Comparison of ENCODE assay signal across 12 cellular contexts in genomic region chr10:1142596-1142995, GRCh38.
DNase-seq lines count a peak whose midpoint lies in the region; ATAC-seq and TF ChIP-seq lines count a peak whose summit lies in the region.
"Had no signal": no experiment of that assay in that cellular context is flagged by ENCODE, and none has a peak within 500 bp of the region (broad histone marks: within the 10 kb centered on the region; RNA-seq: fewer than 3 reads in every experiment).

No MANE protein-coding gene starts in this region.

- H3K36me3 Mint-ChIP-seq in activated CD4-positive, alpha-beta T cell treated with anti-CD3 and anti-CD28 coated beads, Interleukin-2, amount 10 ng/mL, durations not matched to agents 24 days and 14 days (ENCODE audit: low read depth): peaks cover 4% of the 10 kb centered on the region

- WGBS in spleen, 5 donors: 45 to 55% (median 53%) methylated on average over 3 of the region's 3 CpGs

- H3K4me1 ChIP-seq in Loucy (ENCODE audit: insufficient read depth, low read length, poor library complexity, severe bottlenecking) (no peaks in the 10 kb centered on the region), spleen (no peaks in the 10 kb centered on the region)

- TF ChIP-seq CTCF in Loucy (conservative IDR thresholded peaks at IDR 0.05; ENCODE audit: low read length): peak; percentile 77
- TF ChIP-seq CTCF in cardiac fibroblast (IDR thresholded peaks at IDR 0.05; ENCODE audit: low read depth, low read length): peak; percentile 26
- peak; percentile 51 for TF ChIP-seq CTCF in retinal pigment epithelial cell (conservative IDR thresholded peaks at IDR 0.05; ENCODE audit: low read depth, low read length)
- TF ChIP-seq CTCF in spleen (IDR thresholded peaks at IDR 0.05 in 8 of 11, conservative IDR thresholded peaks at IDR 0.05 in 3 of 11): peak in 4 of 11 experiments; percentile 15 to 48 (median 38)

- no peaks in the 10 kb centered on the region for H3K79me2 ChIP-seq in Loucy (ENCODE audit: insufficient read depth, low read length)

- TF ChIP-seq POLR2A in spleen (IDR thresholded peaks at IDR 0.05): no peak

- no peaks in the 10 kb centered on the region for H3F3A ChIP-seq in Loucy (ENCODE audit: low read depth)

- no peak overlapping the region for H3K9ac ChIP-seq in Loucy (ENCODE audit: low read depth, low read length, poor library complexity, severe bottlenecking)
- H3K9ac ChIP-seq: BLaER1 had no signal

- H3K9me2 ChIP-seq in Loucy (replicated peaks; ENCODE audit: low read depth, low read length): no peaks in the 10 kb centered on the region

- DNase-seq in activated CD4-positive, alpha-beta T cell treated with anti-CD3 and anti-CD28 coated beads, Interleukin-2, amount 10 ng/mL, durations not matched to agents 24 days and 14 days: peak; percentile 64
- DNase-seq in activated CD4-positive, alpha-beta T cell treated with anti-CD3 and anti-CD28 coated beads, Interleukin-2, amount 50 U/mL, for 4 hours: no peak
- DNase-seq in cardiac fibroblast (ENCODE audit: low read depth in 2 of 2) (no peak), retinal pigment epithelial cell (ENCODE audit: low read depth) (no peak), spleen (no peak), NCI-H146 (lab: John Stamatoyannopoulos, UW) (no peak)
- DNase-seq: activated B cell treated with CpG ODN at 0.5 μM for 24 hours; NK-92 treated with Interleukin-12 subunit alpha and Interleukin-12 subunit beta, amount 100 ng/mL, for 24 hours; stimulated activated naive CD4-positive, alpha-beta T cell had no signal

- no peak for ATAC-seq in GM18868 (IDR thresholded peaks at IDR 0.05; ENCODE audit: unreplicated experiment)

- H3K9me3 ChIP-seq in Loucy (ENCODE audit: insufficient read depth, low read depth, low read length): peaks cover 23% of the 10 kb centered on the region
- H3K9me3 ChIP-seq in spleen: peaks cover 0 to 65% (median 49%) of the 10 kb centered on the region in 8 donors

- H3K4me3 Mint-ChIP-seq in activated CD4-positive, alpha-beta T cell treated with anti-CD3 and anti-CD28 coated beads, Interleukin-2, amount 10 ng/mL, durations not matched to agents 24 days and 14 days: no peak overlapping the region
- H3K4me3 Mint-ChIP-seq: activated B cell treated with CpG ODN at 0.5 μM for 24 hours had no signal

- H3K4me1 Mint-ChIP-seq in activated CD4-positive, alpha-beta T cell treated with anti-CD3 and anti-CD28 coated beads, Interleukin-2, amount 10 ng/mL, durations not matched to agents 24 days and 14 days: no peaks in the 10 kb centered on the region
- H3K4me1 Mint-ChIP-seq: activated B cell treated with CpG ODN at 0.5 μM for 24 hours had no signal

- H3K36me3 ChIP-seq in Loucy (ENCODE audit: insufficient read depth, low read length) (no peaks in the 10 kb centered on the region), spleen (no peaks in the 10 kb centered on the region)
- H3K36me3 ChIP-seq: BLaER1 had no signal

- H3K27ac ChIP-seq in spleen: no peak overlapping the region
- H3K27ac ChIP-seq: BLaER1 had no signal

- intact Hi-C loops in activated CD4-positive, alpha-beta T cell treated with anti-CD3 and anti-CD28 coated beads, Interleukin-2, amount 10 ng/mL, durations not matched to agents 24 days and 14 days (cut with micrococcal nuclease): no loop called here
- intact Hi-C loops in spleen (cut with DNase I; ENCODE audit: low total_unique reads): no loop called here

- H3K27me3 Mint-ChIP-seq in activated CD4-positive, alpha-beta T cell treated with anti-CD3 and anti-CD28 coated beads, Interleukin-2, amount 10 ng/mL, durations not matched to agents 24 days and 14 days: peaks cover 32% of the 10 kb centered on the region

- no peak overlapping the region for H3K4me3 ChIP-seq in Loucy (ENCODE audit: low read length, poor library complexity, severe bottlenecking)
- H3K4me3 ChIP-seq in cardiac fibroblast (replicated peaks in 1 of 2; ENCODE audit: low read depth in 2 of 2, low read length in 2 of 2): no peak overlapping the region
- no peak overlapping the region for H3K4me3 ChIP-seq in retinal pigment epithelial cell (ENCODE audit: low read length)
- no peak overlapping the region for H3K4me3 ChIP-seq in spleen
- H3K4me3 ChIP-seq: BLaER1 had no signal

- no peak overlapping the region for H2AFZ ChIP-seq in Loucy (ENCODE audit: low read length)

- H3K27ac Mint-ChIP-seq in activated CD4-positive, alpha-beta T cell treated with anti-CD3 and anti-CD28 coated beads, Interleukin-2, amount 10 ng/mL, durations not matched to agents 24 days and 14 days: no peak overlapping the region
- H3K27ac Mint-ChIP-seq: activated B cell treated with CpG ODN at 0.5 μM for 24 hours had no signal

- no peaks in the 10 kb centered on the region for H4K20me1 ChIP-seq in Loucy (ENCODE audit: insufficient read depth, low read length, poor library complexity, severe bottlenecking)
- H4K20me1 ChIP-seq: BLaER1 had no signal

- H3K9me3 Mint-ChIP-seq in activated CD4-positive, alpha-beta T cell treated with anti-CD3 and anti-CD28 coated beads, Interleukin-2, amount 10 ng/mL, durations not matched to agents 24 days and 14 days: peaks cover 25% of the 10 kb centered on the region

- H3K27me3 ChIP-seq in Loucy (ENCODE audit: insufficient read depth, low read length, poor library complexity, severe bottlenecking): no peaks in the 10 kb centered on the region
- H3K27me3 ChIP-seq in spleen (replicated peaks in 1 of 7): peaks cover 0 to 4% (median 0%) of the 10 kb centered on the region in 7 donors
- H3K27me3 ChIP-seq: BLaER1 had no signal

- no peak overlapping the region for H3K4me2 ChIP-seq in Loucy (ENCODE audit: low read depth, low read length, poor library complexity, severe bottlenecking)
- H3K4me2 ChIP-seq: BLaER1 had no signal
